In the genomic region with DNA sequence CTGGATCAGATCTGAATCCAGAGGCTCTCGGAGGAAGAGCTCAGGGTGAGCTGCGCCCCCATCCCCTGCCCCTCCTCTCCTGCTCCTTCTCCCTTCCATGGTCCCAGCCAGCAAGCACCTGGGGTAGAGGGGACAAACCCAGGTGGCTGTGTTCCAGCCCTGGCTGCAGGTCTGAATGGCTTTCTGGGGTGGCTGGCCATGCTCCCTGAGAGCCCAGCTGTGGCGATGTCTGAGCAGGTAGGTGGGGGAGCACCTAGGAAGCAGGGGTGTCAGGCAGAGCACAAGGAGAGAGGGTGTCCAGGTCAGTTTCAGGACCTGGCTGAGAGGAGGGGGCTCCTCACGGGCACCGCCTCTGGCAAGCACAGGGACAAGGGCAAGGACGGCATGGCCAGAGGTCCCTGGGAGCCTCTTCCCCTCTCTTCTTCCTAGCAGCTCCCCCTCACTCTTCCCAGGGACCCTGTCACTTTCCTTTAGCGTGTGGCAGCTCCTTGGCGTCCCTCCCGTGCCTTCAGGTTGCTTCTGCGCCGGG, we compare ENCODE assay signal across 9 cellular contexts.
DNase-seq lines count a peak whose midpoint lies in the region; ATAC-seq and TF ChIP-seq lines count a peak whose summit lies in the region.
"Had no signal": no experiment of that assay in that cellular context is flagged by ENCODE, and none has a peak within 500 bp of the region (broad histone marks: within the 10 kb centered on the region; RNA-seq: fewer than 3 reads in every experiment).

No MANE protein-coding gene starts in this region.

- no peak for TF ChIP-seq CTCF in adrenal gland (IDR thresholded peaks at IDR 0.05)

- 13 to 21% (median 16%) methylated on average over 9 to 11 of the region's 11 CpGs for WGBS in adrenal gland, 4 donors

- peak; percentile 51 for DNase-seq in NCI-H82 (lab: John Stamatoyannopoulos, UW)
- no peak for DNase-seq in NCI-H82 treated with DMSO at 0.1 percent for 48 hours (lab: John Stamatoyannopoulos, UW; ENCODE audit: unreplicated experiment)
- DNase-seq in adrenal gland = no peak
- no peak for DNase-seq in left colon
- DNase-seq in superior temporal gyrus (ENCODE audit: extremely low spot score) = peak; percentile 38
- no peak for DNase-seq in NCI-H1694 (lab: John Stamatoyannopoulos, UW)
- DNase-seq in effector CD4-positive, alpha-beta T cell = no peak
- no peak for DNase-seq in activated CD4-positive, alpha-beta T cell treated with anti-CD3 and anti-CD28 coated beads for 4 hours

- H3K4me1 ChIP-seq in adrenal gland (replicated peaks in 1 of 2) = peaks cover 32 to 92% of the 10 kb centered on the region in 2 donors

- H3K9me3 ChIP-seq in adrenal gland (replicated peaks in 1 of 3) = no peaks in the 10 kb centered on the region

- no peaks in the 10 kb centered on the region for H3K27me3 ChIP-seq in adrenal gland

- no peaks in the 10 kb centered on the region for H3K36me3 ChIP-seq in adrenal gland (replicated peaks in 1 of 2)

- TF ChIP-seq POLR2A in adrenal gland (IDR thresholded peaks at IDR 0.05) = no peak

- intact Hi-C loops in adrenal gland (cut with DNase I) = no loop called here
- intact Hi-C loops in left colon (cut with DNase I, micrococcal nuclease) = no loop called here

- peak; percentile 1 for ATAC-seq in left colon

- H3K27ac ChIP-seq in adrenal gland = peak overlapping the region; percentile 51 to 92 (median 77)
- H3K27ac ChIP-seq: KMS-11 had no signal

- peak overlapping the region in 2 of 4 donors; percentile 17 to 51 for H3K4me3 ChIP-seq in adrenal gland

Comparison
In these comparisons a context has a peak if more than half of its experiments do, and no peak if none do; other contexts are left out.
1. DNase-seq: peak in NCI-H82 (single experiment) and superior temporal gyrus (single experiment); none in NCI-H82 treated with DMSO at 0.1 percent for 48 hours (single experiment), adrenal gland (0 of 7), left colon (0 of 2), NCI-H1694 (single experiment), effector CD4-positive, alpha-beta T cell (single experiment) and activated CD4-positive, alpha-beta T cell treated with anti-CD3 and anti-CD28 coated beads for 4 hours (0 of 2).